In the genomic region with DNA sequence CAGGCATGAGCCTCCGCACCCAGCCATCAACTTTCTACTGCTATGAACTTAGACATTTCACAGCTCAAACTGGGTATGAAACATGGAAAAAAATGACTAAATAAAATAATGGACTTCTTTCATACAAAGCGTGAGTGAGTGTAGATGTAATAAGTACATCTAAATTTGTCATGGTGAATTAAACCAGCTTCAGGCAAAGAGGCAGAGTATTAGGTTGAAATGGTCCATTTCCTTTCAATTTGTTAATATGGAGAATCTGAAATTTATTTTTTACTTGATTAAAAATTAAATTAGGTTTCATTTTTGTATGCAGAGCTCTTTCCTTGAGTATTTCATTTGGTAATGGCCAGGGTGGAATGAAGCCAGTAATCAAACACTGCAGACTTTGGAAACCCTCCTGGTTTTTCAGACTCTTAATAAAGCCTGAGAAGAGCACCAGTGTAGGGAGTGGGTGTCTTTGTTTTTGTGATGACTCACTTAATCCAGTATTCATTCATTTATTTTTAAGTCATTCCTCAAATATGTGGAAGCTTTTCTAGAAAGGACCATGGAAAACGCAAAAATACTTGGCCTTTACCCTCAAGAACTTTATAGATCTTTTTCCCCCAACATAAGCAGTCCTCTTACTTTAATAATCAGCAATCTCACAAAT, we compare ENCODE assay signal across 11 cellular contexts. TPM values are rescaled to one million over a fixed set of nuclear protein-coding genes. Genes with fewer than 3 reads are reported as not detected.
DNase-seq lines count a peak whose midpoint lies in the region; TF ChIP-seq lines count a peak whose summit lies in the region.
"Had no signal": no experiment of that assay in that cellular context is flagged by ENCODE, and none has a peak within 500 bp of the region (broad histone marks: within the 10 kb centered on the region; RNA-seq: fewer than 3 reads in every experiment).

No MANE protein-coding gene starts in this region.

- H3K9me3 ChIP-seq in PC-9 (ENCODE audit: insufficient read depth, low read depth) (no peaks in the 10 kb centered on the region; the same call in none of the 2 replicates), esophagus muscularis mucosa (no peaks in the 10 kb centered on the region)

- no peaks in the 10 kb centered on the region for H3K9me2 ChIP-seq in PC-9 (ENCODE audit: insufficient read depth)

- H3K27ac Mint-ChIP-seq in endothelial cell (ENCODE audit: unreplicated experiment), result no peak overlapping the region
- H3K27ac Mint-ChIP-seq: activated CD4-positive, alpha-beta memory T cell treated with anti-CD3 and anti-CD28 coated beads, Interleukin-2, amount 10 ng/mL, durations not matched to agents 7 days and 5 days; CD4-positive, CD25-positive, alpha-beta regulatory T cell had no signal

- H3K4me2 ChIP-seq in PC-9, result peak overlapping the region; percentile 6

- no peak for TF ChIP-seq POLR2A in esophagus muscularis mucosa (IDR thresholded peaks at IDR 0.05; ENCODE audit: low read depth)

- CTCF ChIA-PET in AG04449 (lab: Yijun Ruan, JAX) (interaction anchor here (0.9 to 4.7 kb wide), 6 partner anchors 10 to 169 kb away, joined by 3 to 31 read pairs (median 3); no protein-coding TSS in a partner anchor), PC-9 (lab: Charles Lee) (interaction anchor here (0.6 kb wide), 1 partner anchor 63 kb away, joined by 3 read pairs; no protein-coding TSS in a partner anchor)

- no peaks in the 10 kb centered on the region for H3K79me2 ChIP-seq in PC-9 (ENCODE audit: low read depth)

- no peaks in the 10 kb centered on the region for H3K36me3 ChIP-seq in PC-9 (ENCODE audit: low read depth)
- H3K36me3 ChIP-seq in esophagus muscularis mucosa, result peaks cover 0 to 16% (median 0%) of the 10 kb centered on the region in 4 donors

- intact Hi-C loops in PC-9 (cut with micrococcal nuclease; ENCODE audit: unreplicated experiment) (loop anchor here (5.0 kb wide), 1 partner anchor 96 kb away; the partner anchor contains the start of gene CNN3), esophagus muscularis mucosa (cut with DNase I) (loop anchor here (5.0 kb wide), 2 partner anchors 96 to 171 kb away; partner anchors contain the start of gene CNN3)

- no TSS peak for BruUV-seq in PC-9 (replicated peaks; lab: Mats Ljungman, UMichigan)

- H3K4me1 ChIP-seq in PC-9 (replicated peaks; ENCODE audit: insufficient read depth), result peaks cover 19% of the 10 kb centered on the region
- H3K4me1 ChIP-seq in esophagus muscularis mucosa, result peaks cover 16 to 45% (median 41%) of the 10 kb centered on the region in 4 donors

- TF ChIP-seq CTCF in AG04449 (IDR thresholded peaks at IDR 0.05; ENCODE audit: insufficient read depth, low read length, missing control alignments) (no peak), PC-9 (conservative IDR thresholded peaks at IDR 0.05) (no peak), esophagus muscularis mucosa (IDR thresholded peaks at IDR 0.05) (no peak), endothelial cell (IDR thresholded peaks at IDR 0.05; ENCODE audit: unreplicated experiment) (no peak)

- WGBS in esophagus muscularis mucosa, result 45% methylated on average over 3 of the region's 3 CpGs

- POLR2A ChIA-PET in AG04449 (lab: Yijun Ruan, JAX) (interaction anchor here (1.9 kb wide), 1 partner anchor 11 kb away, joined by 9 read pairs; no protein-coding TSS in a partner anchor), PC-9 (lab: Charles Lee; ENCODE audit: unreplicated experiment) (interaction anchor here (0.5 to 0.7 kb wide), 2 partner anchors 128 to 216 kb away, joined by 3 to 6 read pairs; no protein-coding TSS in a partner anchor)

- no peak overlapping the region for H3K4me3 Mint-ChIP-seq in endothelial cell (ENCODE audit: unreplicated experiment)
- H3K4me3 Mint-ChIP-seq: activated CD4-positive, alpha-beta memory T cell treated with anti-CD3 and anti-CD28 coated beads, Interleukin-2, amount 10 ng/mL, durations not matched to agents 7 days and 5 days; CD4-positive, CD25-positive, alpha-beta regulatory T cell had no signal

- H3K27me3 Mint-ChIP-seq in endothelial cell (ENCODE audit: unreplicated experiment), result no peaks in the 10 kb centered on the region
- H3K27me3 Mint-ChIP-seq: activated CD4-positive, alpha-beta memory T cell treated with anti-CD3 and anti-CD28 coated beads, Interleukin-2, amount 10 ng/mL, durations not matched to agents 7 days and 5 days; CD4-positive, CD25-positive, alpha-beta regulatory T cell had no signal

- peaks cover 9% of the 10 kb centered on the region for H3K36me3 Mint-ChIP-seq in endothelial cell (ENCODE audit: low read depth, unreplicated experiment)

- H3K27me3 ChIP-seq in PC-9 (ENCODE audit: insufficient read depth, low read depth) (no peaks in the 10 kb centered on the region), esophagus muscularis mucosa (no peaks in the 10 kb centered on the region)

- peak overlapping the region; percentile 25; the same call in 1 of the 2 replicates for H3K27ac ChIP-seq in PC-9
- H3K27ac ChIP-seq in esophagus muscularis mucosa (replicated peaks in 1 of 4), result peak overlapping the region; percentile 59 to 81 (median 76)

- H3K9me3 Mint-ChIP-seq in endothelial cell (ENCODE audit: unreplicated experiment), result no peaks in the 10 kb centered on the region
- H3K9me3 Mint-ChIP-seq: activated CD4-positive, alpha-beta memory T cell treated with anti-CD3 and anti-CD28 coated beads, Interleukin-2, amount 10 ng/mL, durations not matched to agents 7 days and 5 days; CD4-positive, CD25-positive, alpha-beta regulatory T cell had no signal

- H3K4me3 ChIP-seq in AG04449 (ENCODE audit: low read depth, low read length), result no peak overlapping the region
- H3K4me3 ChIP-seq in PC-9, result no peak overlapping the region
- H3K4me3 ChIP-seq in esophagus muscularis mucosa, result no peak overlapping the region

- H3K4me1 Mint-ChIP-seq in endothelial cell (ENCODE audit: unreplicated experiment), result peaks cover 12% of the 10 kb centered on the region
- H3K4me1 Mint-ChIP-seq: activated CD4-positive, alpha-beta memory T cell treated with anti-CD3 and anti-CD28 coated beads, Interleukin-2, amount 10 ng/mL, durations not matched to agents 7 days and 5 days; CD4-positive, CD25-positive, alpha-beta regulatory T cell had no signal

- no peaks in the 10 kb centered on the region for H4K20me1 ChIP-seq in PC-9 (ENCODE audit: insufficient read depth)

- peak; percentile 75 for DNase-seq in AG04449 (ENCODE audit: low read depth, low spot score)
- peak in 1 of 2 experiments; percentile 48 for DNase-seq in PC-9
- peak; percentile 21 for DNase-seq in esophagus muscularis mucosa (ENCODE audit: extremely low spot score)
- peak; percentile 83 for DNase-seq in non-pigmented ciliary epithelial cell (ENCODE audit: low read depth)
- DNase-seq in RPMI8226, result no peak
- DNase-seq in MV-4-11 (lab: John Stamatoyannopoulos, UW), result no peak
- no peak for DNase-seq in middle frontal gyrus (ENCODE audit: extremely low spot score, low spot score)
- no peak for DNase-seq in endothelial cell (ENCODE audit: low spot score)
- DNase-seq: activated CD4-positive, alpha-beta memory T cell treated with anti-CD3 and anti-CD28 coated beads, Interleukin-2, amount 10 ng/mL, durations not matched to agents 7 days and 5 days; CD4-positive, CD25-positive, alpha-beta regulatory T cell; Kasumi-1 had no signal

- TF ChIP-seq EP300 in esophagus muscularis mucosa (IDR thresholded peaks at IDR 0.05), result no peak

- H3F3A ChIP-seq in PC-9 (ENCODE audit: insufficient read depth, low read depth), result no peaks in the 10 kb centered on the region; the same call in 1 of the 2 replicates

- no peak overlapping the region for H2AFZ ChIP-seq in PC-9

RNA-seq across cellular contexts. Expression of gene ALG14, which starts 49.2 kb away (rescaled TPM):
- 7.7 and 8.6 TPM in 2 replicates for total RNA-seq in PC-9 (2021)
- total RNA-seq in esophagus muscularis mucosa, result under 1 TPM; 0.52 to 0.83 (median 0.74) TPM
- total RNA-seq in endothelial cell (ENCODE audit: unreplicated experiment), result 2.2 TPM

Comparison
In these comparisons a context has a peak if more than half of its experiments do, and no peak if none do; other contexts are left out.
1. DNase-seq: peak in AG04449 (single experiment), esophagus muscularis mucosa (single experiment) and non-pigmented ciliary epithelial cell (single experiment); none in RPMI8226 (single experiment), MV-4-11 (single experiment), middle frontal gyrus (single experiment) and endothelial cell (single experiment).